ENCODE assay signal across 8 cellular contexts in genomic region chr16:67659675-67660563, GRCh38. TPM values are rescaled to one million over a fixed set of nuclear protein-coding genes. Genes with fewer than 3 reads are reported as not detected.
DNase-seq lines count a peak whose midpoint lies in the region; ATAC-seq and TF ChIP-seq lines count a peak whose summit lies in the region.

ACD (minus strand) TSS chr16:67660260; CDS start chr16:67660220, 40 bp downstream.

- peak within 1 kb of the TSS; percentile 96 for H3K27ac Mint-ChIP-seq in activated naive CD8-positive, alpha-beta T cell treated with anti-CD3 and anti-CD28 coated beads, Interleukin-2, amount 50 U/mL, for 24 hours

- TF ChIP-seq CTCF in GM10266 (IDR thresholded peaks at IDR 0.05; ENCODE audit: control insufficient read depth, insufficient read depth, low read depth, missing control alignments) = no peak
- TF ChIP-seq CTCF in HFF-Myc (IDR thresholded peaks at IDR 0.05; ENCODE audit: low read depth, low read length, missing control alignments) = no peak
- peak in 1 of 5 experiments; percentile 6 for TF ChIP-seq CTCF in tibial nerve (IDR thresholded peaks at IDR 0.05)

- peak within 1 kb of the TSS; percentile 55 for H3K14ac ChIP-seq in trophoblast cell (ENCODE audit: low read length)

- H4K8ac ChIP-seq in trophoblast cell (ENCODE audit: low read depth, low read length) = peak within 1 kb of the TSS; percentile 88

- TF ChIP-seq EP300 in tibial nerve (IDR thresholded peaks at IDR 0.05) = peak; percentile 89 to 98

- peak; percentile 68 for ATAC-seq in activated naive CD8-positive, alpha-beta T cell treated with anti-CD3 and anti-CD28 coated beads, Interleukin-2, amount 50 U/mL, for 24 hours
- peak; percentile 94 for ATAC-seq in Right ventricle myocardium inferior

- H3K9ac ChIP-seq in trophoblast cell (ENCODE audit: low read length) = peak within 1 kb of the TSS; percentile 44

- DNase-seq in GM10266 (ENCODE audit: extremely low spot score) = peak; percentile 100
- DNase-seq in HFF-Myc (ENCODE audit: extremely low read depth, low read depth) = no peak
- DNase-seq in NAMALWA (ENCODE audit: low spot score) = peak; percentile 96
- peak; percentile 86 for DNase-seq in SW480 (ENCODE audit: low spot score)
- DNase-seq in activated naive CD8-positive, alpha-beta T cell treated with anti-CD3 and anti-CD28 coated beads, Interleukin-2, amount 50 U/mL, for 24 hours = peak; percentile 95
- peak; percentile 95 for DNase-seq in Right ventricle myocardium inferior (ENCODE audit: missing footprints)
- peak; percentile 97 to 100 for DNase-seq in trophoblast cell
- DNase-seq in tibial nerve (ENCODE audit: low spot score in 2 of 2) = peak; percentile 85 to 86

- peak within 1 kb of the TSS; percentile 25 for H3K27ac ChIP-seq in trophoblast cell (ENCODE audit: low read depth, low read length)
- H3K27ac ChIP-seq in tibial nerve = peak within 1 kb of the TSS; percentile 90 to 100 (median 96)

- H3K36me3 ChIP-seq in trophoblast cell (ENCODE audit: control insufficient read depth in 1 of 2, insufficient read depth in 2 of 2, low read length in 2 of 2) = peaks cover 13 to 21% of the 10 kb centered on the region in 2 experiments
- peaks cover 0 to 49% (median 0%) of the 10 kb centered on the region in 3 donors for H3K36me3 ChIP-seq in tibial nerve

- H2AK5ac ChIP-seq in trophoblast cell (ENCODE audit: low read length) = no peak within 1 kb of the TSS

- H3K79me1 ChIP-seq in trophoblast cell (ENCODE audit: low read length) = peaks cover 7% of the 10 kb centered on the region

- H2BK12ac ChIP-seq in trophoblast cell (ENCODE audit: low read length) = no peak within 1 kb of the TSS

- H4K91ac ChIP-seq in trophoblast cell (ENCODE audit: low read depth, low read length) = peak within 1 kb of the TSS; percentile 68

- H3K9me3 Mint-ChIP-seq in activated naive CD8-positive, alpha-beta T cell treated with anti-CD3 and anti-CD28 coated beads, Interleukin-2, amount 50 U/mL, for 24 hours = no peaks in the 10 kb centered on the region

- H3K79me2 ChIP-seq in trophoblast cell (ENCODE audit: control insufficient read depth, insufficient read depth, low read length, poor library complexity) = peaks cover 3% of the 10 kb centered on the region

- H2BK120ac ChIP-seq in trophoblast cell (ENCODE audit: insufficient read depth, low read length, poor library complexity) = peak within 1 kb of the TSS; percentile 47

- no CpG with 5 or more reads among the region's 83 CpGs for WGBS in trophoblast cell (ENCODE audit: extremely low coverage, insufficient coverage, insufficient read length)
- WGBS in tibial nerve, 2 donors = 0 to 1% methylated on average over 35 to 49 of the region's 83 CpGs

- H3K9me3 ChIP-seq in trophoblast cell (ENCODE audit: insufficient read depth, low read depth, low read length) (no peaks in the 10 kb centered on the region), tibial nerve (no peaks in the 10 kb centered on the region)

- peak within 1 kb of the TSS; percentile 92 for H3K4me3 Mint-ChIP-seq in activated naive CD8-positive, alpha-beta T cell treated with anti-CD3 and anti-CD28 coated beads, Interleukin-2, amount 50 U/mL, for 24 hours

- peak within 1 kb of the TSS; percentile 59 for H4K12ac ChIP-seq in trophoblast cell (ENCODE audit: low read depth, low read length)

- H3K4me2 ChIP-seq in trophoblast cell (ENCODE audit: low read length) = peak within 1 kb of the TSS; percentile 81

- intact Hi-C loops in Right ventricle myocardium inferior (cut with DNase I) = no loop called here

- peak within 1 kb of the TSS; percentile 80 for H2AFZ ChIP-seq in trophoblast cell (ENCODE audit: insufficient read depth, low read length, poor library complexity)

- H3K4ac ChIP-seq in trophoblast cell (ENCODE audit: low read depth, low read length) = no peak within 1 kb of the TSS

- H3K18ac ChIP-seq in trophoblast cell (ENCODE audit: low read length) = peak within 1 kb of the TSS; percentile 71

- H3K27me3 ChIP-seq in trophoblast cell (ENCODE audit: insufficient read depth, low read length) = no peaks in the 10 kb centered on the region
- H3K27me3 ChIP-seq in tibial nerve = peaks cover 0 to 3% of the 10 kb centered on the region in 2 donors

- H3K4me1 Mint-ChIP-seq in activated naive CD8-positive, alpha-beta T cell treated with anti-CD3 and anti-CD28 coated beads, Interleukin-2, amount 50 U/mL, for 24 hours = peaks cover 18% of the 10 kb centered on the region

- H3K4me1 ChIP-seq in trophoblast cell (ENCODE audit: control insufficient read depth in 1 of 2, insufficient read depth in 2 of 2, low read length in 2 of 2) (peaks cover 5 to 10% of the 10 kb centered on the region in 2 experiments), tibial nerve (peaks cover 0 to 34% (median 17%) of the 10 kb centered on the region in 4 donors)

- H2BK5ac ChIP-seq in trophoblast cell (ENCODE audit: low read depth, low read length, poor library complexity) = peak within 1 kb of the TSS; percentile 10

- peak within 1 kb of the TSS; percentile 82 for H3K4me3 ChIP-seq in HFF-Myc (replicated peaks; ENCODE audit: low read depth, low read length)
- peak within 1 kb of the TSS; percentile 85 for H3K4me3 ChIP-seq in trophoblast cell (ENCODE audit: low read depth, low read length)
- H3K4me3 ChIP-seq in tibial nerve = peak within 1 kb of the TSS; percentile 64 to 92 (median 77)

- H3K27me3 Mint-ChIP-seq in activated naive CD8-positive, alpha-beta T cell treated with anti-CD3 and anti-CD28 coated beads, Interleukin-2, amount 50 U/mL, for 24 hours = no peaks in the 10 kb centered on the region

- peaks cover 13% of the 10 kb centered on the region for H3K36me3 Mint-ChIP-seq in activated naive CD8-positive, alpha-beta T cell treated with anti-CD3 and anti-CD28 coated beads, Interleukin-2, amount 50 U/mL, for 24 hours (ENCODE audit: low read depth)

- no peak within 1 kb of the TSS for H3K23ac ChIP-seq in trophoblast cell (ENCODE audit: low read length)

- TF ChIP-seq POLR2A in tibial nerve (IDR thresholded peaks at IDR 0.05) = peak; percentile 95

RNA-seq across cellular contexts. Expression of gene ACD, which starts in this region (rescaled TPM):
- total RNA-seq in Right ventricle myocardium inferior (9.7 TPM), tibial nerve (10 to 100 TPM; 18.0 to 32.3 (median 20.7) TPM)
- 22.2 and 22.3 TPM in 2 replicates for polyA plus RNA-seq in trophoblast cell (2013)
